Comparison of ENCODE assay signal across 8 cellular contexts in the genomic region with DNA sequence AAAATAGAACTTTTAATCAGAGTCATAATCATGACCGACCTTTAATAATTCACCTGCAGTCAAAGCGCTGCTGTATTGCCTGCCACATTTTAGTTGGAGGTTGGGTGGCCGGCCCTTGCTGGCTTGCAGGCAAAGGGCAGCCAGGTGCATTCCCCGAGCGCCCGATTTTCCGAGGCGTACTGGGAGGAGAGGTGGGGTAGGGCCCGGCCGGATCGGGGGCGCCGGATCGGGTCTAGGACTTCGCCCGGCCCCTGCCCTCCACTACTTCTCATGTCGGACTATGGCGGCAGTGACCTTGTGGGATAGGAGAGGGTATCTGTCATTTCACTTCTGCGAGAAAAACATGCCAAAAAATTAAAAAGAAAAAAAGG.
DNase-seq lines count a peak whose midpoint lies in the region; ATAC-seq lines count a peak whose summit lies in the region.

No MANE protein-coding gene starts in this region.

- DNase-seq in NCI-H748 (lab: John Stamatoyannopoulos, UW; ENCODE audit: unreplicated experiment) (peak; percentile 68), NOMO-1 treated with dmso at 0.1 percent for 144 hours (lab: John Stamatoyannopoulos, UW; ENCODE audit: unreplicated experiment) (no peak), NCI-H2171 treated with DMSO at 0.1 percent for 48 hours (lab: John Stamatoyannopoulos, UW) (no peak)
- peak; percentile 5 for DNase-seq in stimulated activated CD4-positive, alpha-beta T cell treated with anti-CD3 and anti-CD28 coated beads, Interleukin-4, amount 100 ng/mL, for 1 hour

- H3K4me1 ChIP-seq in iPS-20b (ENCODE audit: insufficient read depth, low read length) = no peaks in the 10 kb centered on the region

- H3K9me3 ChIP-seq in iPS-20b (ENCODE audit: insufficient read depth, low read depth, low read length) = no peaks in the 10 kb centered on the region

- no peaks in the 10 kb centered on the region for H3K27me3 ChIP-seq in iPS-20b (ENCODE audit: insufficient read depth, low read length)

- ATAC-seq in GM18511 (IDR thresholded peaks at IDR 0.05; ENCODE audit: unreplicated experiment) (peak; percentile 54), HG02642 (IDR thresholded peaks at IDR 0.05; ENCODE audit: poor library complexity, unreplicated experiment) (peak; percentile 35)

- H3K9ac ChIP-seq in iPS-20b (ENCODE audit: low read depth, low read length) = peak overlapping the region; percentile 65; the same call in 1 of the 2 replicates

- no peaks in the 10 kb centered on the region for H3K36me3 ChIP-seq in iPS-20b (ENCODE audit: insufficient read depth, low read depth, low read length)

- peak overlapping the region; percentile 55 for H3K27ac ChIP-seq in angular gyrus (ENCODE audit: low read depth, low read length)
- no peak overlapping the region for H3K27ac ChIP-seq in iPS-20b (ENCODE audit: low read length)

- H3K4me3 ChIP-seq in iPS-20b (ENCODE audit: low read length) = peak overlapping the region; percentile 74

Comparison
In these comparisons a context has a peak if more than half of its experiments do, and no peak if none do; other contexts are left out.
1. DNase-seq: peak in NCI-H748 (single experiment) and stimulated activated CD4-positive, alpha-beta T cell treated with anti-CD3 and anti-CD28 coated beads, Interleukin-4, amount 100 ng/mL, for 1 hour (single experiment); none in NOMO-1 treated with dmso at 0.1 percent for 144 hours (single experiment) and NCI-H2171 treated with DMSO at 0.1 percent for 48 hours (single experiment).